8 cellular contexts compared by ENCODE assay signal in genomic region chr6:30066577-30067459, GRCh38. TPM values are rescaled to one million over a fixed set of nuclear protein-coding genes. Genes with fewer than 3 reads are reported as not detected.
DNase-seq lines count a peak whose midpoint lies in the region; FAIRE-seq and TF ChIP-seq lines count a peak whose summit lies in the region.

Gene PPP1R11, plus strand, starts transcription at chr6:30067198. Its CDS starts 213 bp downstream, at chr6:30067411.

- DNase-seq in GM04503 (ENCODE audit: low read depth), result peak; percentile 97
- DNase-seq in HFFc6, result peak; percentile 99
- DNase-seq in NB4 (ENCODE audit: low read depth), result peak; percentile 100
- DNase-seq in SK-N-MC (ENCODE audit: low read depth, low spot score), result peak; percentile 98
- peak; percentile 99 for DNase-seq in activated naive CD4-positive, alpha-beta T cell treated with anti-CD3 and anti-CD28 coated beads, Interleukin-2, amount 10 ng/mL, durations not matched to agents 7 days and 5 days
- peak; percentile 92 for DNase-seq in frontal cortex (ENCODE audit: low spot score in 2 of 2)
- peak; percentile 99 for DNase-seq in neuronal stem cell (ENCODE audit: low spot score)

- peak within 1 kb of the TSS; percentile 70 for H3K4me2 ChIP-seq in neuronal stem cell (ENCODE audit: insufficient read depth, low read length, poor library complexity, severe bottlenecking)

- H3K9me3 ChIP-seq in SK-N-MC (ENCODE audit: low read depth, low read length) (no peaks in the 10 kb centered on the region), neuronal stem cell (replicated peaks in 1 of 2; ENCODE audit: control insufficient read depth in 2 of 2, insufficient read depth in 1 of 2, low read depth in 1 of 2, low read length in 2 of 2) (peaks cover 0 to 4% of the 10 kb centered on the region in 2 donors)

- H3K4me3 Mint-ChIP-seq in HFFc6, result peak within 1 kb of the TSS; percentile 99
- H3K4me3 Mint-ChIP-seq in activated naive CD4-positive, alpha-beta T cell treated with anti-CD3 and anti-CD28 coated beads, Interleukin-2, amount 10 ng/mL, durations not matched to agents 7 days and 5 days, result peak within 1 kb of the TSS; percentile 92

- H3K36me3 ChIP-seq in SK-N-MC (ENCODE audit: insufficient read depth, low read length) (peaks cover 14% of the 10 kb centered on the region), neuronal stem cell (replicated peaks in 1 of 2; ENCODE audit: control insufficient read depth in 2 of 2, insufficient read depth in 2 of 2, low read length in 2 of 2) (peaks cover 2 to 43% of the 10 kb centered on the region in 2 donors)

- H4K8ac ChIP-seq in neuronal stem cell (ENCODE audit: low read depth, low read length), result no peak within 1 kb of the TSS

- peak; percentile 94 for FAIRE-seq in frontal cortex (lab: Jason Lieb, UNC)

- CTCF ChIA-PET in activated naive CD4-positive, alpha-beta T cell treated with anti-CD3 and anti-CD28 coated beads, Interleukin-2, amount 10 ng/mL, durations not matched to agents 7 days and 5 days (lab: Charles Lee), result interaction anchor here (1.7 to 1.8 kb wide), 2 partner anchors 10 to 36 kb away, joined by 4 to 5 read pairs; no protein-coding TSS in a partner anchor

- TF ChIP-seq POLR2A in NB4 (IDR thresholded peaks at IDR 0.05; ENCODE audit: extremely low read depth, insufficient read length), result peak; percentile 92

- H2BK120ac ChIP-seq in neuronal stem cell (ENCODE audit: low read depth, low read length), result no peak within 1 kb of the TSS

- peaks cover 43% of the 10 kb centered on the region for H3K36me3 Mint-ChIP-seq in HFFc6 (ENCODE audit: low read depth)
- peaks cover 56% of the 10 kb centered on the region for H3K36me3 Mint-ChIP-seq in activated naive CD4-positive, alpha-beta T cell treated with anti-CD3 and anti-CD28 coated beads, Interleukin-2, amount 10 ng/mL, durations not matched to agents 7 days and 5 days

- TF ChIP-seq CTCF in HFFc6 (IDR thresholded peaks at IDR 0.05) (no peak), NB4 (IDR thresholded peaks at IDR 0.05; ENCODE audit: low read depth, low read length) (no peak), subcutaneous adipose tissue (IDR thresholded peaks at IDR 0.05; ENCODE audit: low read depth) (no peak)

- no peak within 1 kb of the TSS for H2BK15ac ChIP-seq in neuronal stem cell (ENCODE audit: low read length)

- H3K4me3 ChIP-seq in NB4 (ENCODE audit: low read depth, low read length), result peak within 1 kb of the TSS; percentile 98
- H3K4me3 ChIP-seq in SK-N-MC, result peak within 1 kb of the TSS; percentile 81
- peak within 1 kb of the TSS; percentile 76 to 93 for H3K4me3 ChIP-seq in neuronal stem cell (ENCODE audit: low read length in 2 of 2)

- no peak within 1 kb of the TSS for H4K91ac ChIP-seq in neuronal stem cell (ENCODE audit: low read depth, low read length, poor library complexity)

- peak within 1 kb of the TSS; percentile 98 for H3K18ac ChIP-seq in neuronal stem cell (ENCODE audit: low read length)

- no peak within 1 kb of the TSS for H2BK12ac ChIP-seq in neuronal stem cell (ENCODE audit: low read length)

- H3K14ac ChIP-seq in neuronal stem cell (ENCODE audit: low read length), result no peak within 1 kb of the TSS

- H3K23ac ChIP-seq in neuronal stem cell (ENCODE audit: low read depth, low read length, poor library complexity), result peak within 1 kb of the TSS; percentile 78

- peaks cover 8 to 11% of the 10 kb centered on the region in 2 donors for H3K4me1 ChIP-seq in neuronal stem cell (ENCODE audit: control insufficient read depth in 2 of 2, insufficient read depth in 1 of 2, low read depth in 1 of 2, low read length in 2 of 2)

- H2AFZ ChIP-seq in neuronal stem cell (ENCODE audit: low read length), result peak within 1 kb of the TSS; percentile 95

- no peaks in the 10 kb centered on the region for H3K79me1 ChIP-seq in neuronal stem cell (ENCODE audit: low read depth, low read length)

- H3K9ac ChIP-seq in SK-N-MC (ENCODE audit: insufficient read length), result peak within 1 kb of the TSS; percentile 83
- H3K9ac ChIP-seq in neuronal stem cell (ENCODE audit: low read depth, low read length, poor library complexity), result peak within 1 kb of the TSS; percentile 53

- H2AK5ac ChIP-seq in neuronal stem cell (ENCODE audit: low read depth, low read length), result no peak within 1 kb of the TSS

- H3K27ac ChIP-seq in SK-N-MC (peak within 1 kb of the TSS; percentile 82), neuronal stem cell (replicated peaks; ENCODE audit: low read length) (peak within 1 kb of the TSS; percentile 97)

- H3K27me3 ChIP-seq in neuronal stem cell (ENCODE audit: control insufficient read depth in 3 of 3, insufficient read depth in 3 of 3, low read depth in 1 of 3, low read length in 3 of 3), result peaks cover 0 to 13% (median 3%) of the 10 kb centered on the region in 3 experiments

- H3K4me1 Mint-ChIP-seq in HFFc6 (ENCODE audit: low read depth), result peaks cover 45% of the 10 kb centered on the region
- H3K4me1 Mint-ChIP-seq in activated naive CD4-positive, alpha-beta T cell treated with anti-CD3 and anti-CD28 coated beads, Interleukin-2, amount 10 ng/mL, durations not matched to agents 7 days and 5 days, result peaks cover 61% of the 10 kb centered on the region

- H3K27me3 Mint-ChIP-seq in HFFc6 (ENCODE audit: insufficient read depth), result peaks cover 13% of the 10 kb centered on the region
- peaks cover 16% of the 10 kb centered on the region for H3K27me3 Mint-ChIP-seq in activated naive CD4-positive, alpha-beta T cell treated with anti-CD3 and anti-CD28 coated beads, Interleukin-2, amount 10 ng/mL, durations not matched to agents 7 days and 5 days

- no peaks in the 10 kb centered on the region for H3K9me3 Mint-ChIP-seq in HFFc6
- no peaks in the 10 kb centered on the region for H3K9me3 Mint-ChIP-seq in activated naive CD4-positive, alpha-beta T cell treated with anti-CD3 and anti-CD28 coated beads, Interleukin-2, amount 10 ng/mL, durations not matched to agents 7 days and 5 days

- H3K27ac Mint-ChIP-seq in HFFc6, result peak within 1 kb of the TSS; percentile 99
- H3K27ac Mint-ChIP-seq in activated naive CD4-positive, alpha-beta T cell treated with anti-CD3 and anti-CD28 coated beads, Interleukin-2, amount 10 ng/mL, durations not matched to agents 7 days and 5 days, result peak within 1 kb of the TSS; percentile 97

- WGBS in neuronal stem cell (ENCODE audit: extremely low coverage in 2 of 2, insufficient read length in 2 of 2, insufficient replicate concordance in 1 of 2), 2 donors, result no CpG with 5 or more reads among the region's 46 CpGs

- peak within 1 kb of the TSS; percentile 72 for H2BK5ac ChIP-seq in neuronal stem cell (ENCODE audit: low read length)

- no peak within 1 kb of the TSS for H3K4ac ChIP-seq in neuronal stem cell (ENCODE audit: low read length)

RNA-seq across cellular contexts. Expression of gene PPP1R11, which starts in this region (rescaled TPM):
- total RNA-seq in HFFc6 (2021; fragmentation: NEBNext Ultra II Directional; extraction: Animal tissue kit (Norgen Biotek cat#: 25700)), result 10 to 100 TPM; 47.1 to 61.7 (median 53.2) TPM
- total RNA-seq in frontal cortex, result 17.1 TPM
- polyA plus RNA-seq in neuronal stem cell (2013, experiment 1 of 2), result 47.2 TPM
- 48.4 TPM for polyA plus RNA-seq in neuronal stem cell (2013, experiment 2 of 2)
- total RNA-seq in subcutaneous adipose tissue, result 10 to 100 TPM; 27.1 to 45.5 (median 33.0) TPM

Comparison
In these comparisons a context has a peak if more than half of its experiments do, and no peak if none do; other contexts are left out.
1. Peak in every context shown above with its lines: DNase-seq, H3K4me3 ChIP-seq and H3K27ac ChIP-seq.